30 cellular contexts compared by ENCODE assay signal in the genomic region with DNA sequence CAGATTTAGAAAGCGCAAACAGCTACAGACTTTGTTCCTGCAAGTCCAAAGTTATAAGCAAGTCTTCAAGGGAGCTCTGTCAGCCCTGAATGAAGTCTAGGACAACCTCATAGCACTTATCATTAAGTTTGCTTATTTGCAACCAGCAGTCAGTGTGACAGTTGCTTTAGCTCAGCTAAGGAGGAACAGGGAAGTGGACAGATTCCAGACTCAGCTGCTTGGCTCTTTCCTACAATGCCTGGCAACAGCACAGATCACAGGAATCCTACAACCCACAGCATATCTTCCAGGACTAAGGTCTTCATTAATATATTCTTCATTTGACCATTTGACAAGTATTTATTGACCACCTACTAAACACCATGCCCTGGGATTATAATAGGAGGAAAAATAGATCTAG. TPM values are rescaled to one million over a fixed set of nuclear protein-coding genes. Genes with fewer than 3 reads are reported as not detected.
DNase-seq lines count a peak whose midpoint lies in the region; ATAC-seq and TF ChIP-seq lines count a peak whose summit lies in the region.
"Had no signal": no experiment of that assay in that cellular context is flagged by ENCODE, and none has a peak within 500 bp of the region (broad histone marks: within the 10 kb centered on the region; RNA-seq: fewer than 3 reads in every experiment).

No MANE protein-coding gene starts in this region.

- no peak overlapping the region for H3K4me3 ChIP-seq in upper lobe of right lung
- H3K4me3 ChIP-seq: GM12878, PC-9, tibial artery had no signal

- peak; percentile 60 for ATAC-seq in left ventricle myocardium superior
- ATAC-seq in Right ventricle myocardium inferior = no peak
- ATAC-seq in left colon = peak; percentile 71
- ATAC-seq in upper lobe of right lung = peak; percentile 47
- ATAC-seq: activated CD4-positive, alpha-beta T cell treated with anti-CD3 and anti-CD28 coated beads for 36 hours; activated CD8-positive, alpha-beta T cell treated with anti-CD3 and anti-CD28 coated beads, Interleukin-2, amount 10 ng/mL, durations not matched to agents 7 days and 5 days; GM12878; sciatic nerve had no signal

- no peak overlapping the region for H3K4me3 Mint-ChIP-seq in endothelial cell (ENCODE audit: unreplicated experiment)
- H3K4me3 Mint-ChIP-seq: activated CD4-positive, alpha-beta T cell treated with anti-CD3 and anti-CD28 coated beads for 36 hours; activated CD8-positive, alpha-beta T cell treated with anti-CD3 and anti-CD28 coated beads, Interleukin-2, amount 10 ng/mL, durations not matched to agents 7 days and 5 days; activated naive CD4-positive, alpha-beta T cell treated with anti-CD3 and anti-CD28 coated beads, Interleukin-2, amount 10 ng/mL, durations not matched to agents 7 days and 5 days; brain; CD8-positive, alpha-beta memory T cell; naive B cell; T-helper 2 cell treated with Interferon-gamma antibody and Interleukin-4, amounts not matched to agents 5 μg/mL and 100 μg/mL, for 36 hours had no signal

- no peaks in the 10 kb centered on the region for H3K9me3 ChIP-seq in upper lobe of right lung
- H3K9me3 ChIP-seq: tibial artery had no signal

- no peaks in the 10 kb centered on the region for H3K4me1 ChIP-seq in upper lobe of right lung

- H3K27ac Mint-ChIP-seq in endothelial cell (ENCODE audit: unreplicated experiment) = no peak overlapping the region
- H3K27ac Mint-ChIP-seq: activated CD4-positive, alpha-beta T cell treated with anti-CD3 and anti-CD28 coated beads for 36 hours; activated CD8-positive, alpha-beta T cell treated with anti-CD3 and anti-CD28 coated beads, Interleukin-2, amount 10 ng/mL, durations not matched to agents 7 days and 5 days; activated naive CD4-positive, alpha-beta T cell treated with anti-CD3 and anti-CD28 coated beads, Interleukin-2, amount 10 ng/mL, durations not matched to agents 7 days and 5 days; brain; CD8-positive, alpha-beta memory T cell; naive B cell; T-helper 2 cell treated with Interferon-gamma antibody and Interleukin-4, amounts not matched to agents 5 μg/mL and 100 μg/mL, for 36 hours had no signal

- no peaks in the 10 kb centered on the region for H3K27me3 ChIP-seq in upper lobe of right lung
- H3K27me3 ChIP-seq: tibial artery had no signal

- H3K9me3 Mint-ChIP-seq in endothelial cell (ENCODE audit: unreplicated experiment) = no peaks in the 10 kb centered on the region
- H3K9me3 Mint-ChIP-seq: activated naive CD4-positive, alpha-beta T cell treated with anti-CD3 and anti-CD28 coated beads, Interleukin-2, amount 10 ng/mL, durations not matched to agents 7 days and 5 days; brain; CD8-positive, alpha-beta memory T cell; naive B cell; T-helper 2 cell treated with Interferon-gamma antibody and Interleukin-4, amounts not matched to agents 5 μg/mL and 100 μg/mL, for 36 hours had no signal

- DNase-seq in left ventricle myocardium superior (no peak), Right ventricle myocardium inferior (ENCODE audit: missing footprints) (no peak), fibroblast of gingiva (ENCODE audit: low read depth) (peak; percentile 10), left colon (no peak), upper lobe of right lung (no peak), NCI-H1694 (lab: John Stamatoyannopoulos, UW) (no peak), endothelial cell (ENCODE audit: low spot score) (no peak), NCI-H446 treated with DMSO at 0.1 percent for 48 hours (lab: John Stamatoyannopoulos, UW) (no peak)
- DNase-seq: activated CD4-positive, alpha-beta T cell treated with anti-CD3 and anti-CD28 coated beads for 36 hours; activated CD8-positive, alpha-beta T cell treated with anti-CD3 and anti-CD28 coated beads, Interleukin-2, amount 10 ng/mL, durations not matched to agents 7 days and 5 days; activated naive CD4-positive, alpha-beta T cell treated with anti-CD3 and anti-CD28 coated beads, Interleukin-2, amount 10 ng/mL, durations not matched to agents 7 days and 5 days; CD8-positive, alpha-beta memory T cell; DMS 273 treated with DMSO at 0.1 percent for 48 hours; EL; HCEC 1CT; Karpas-422; mesendoderm; naive B cell; NCI-H1417 treated with DMSO at 0.1 percent for 48 hours; NCI-H2081; NCI-H526; PC-9; stimulated activated CD4-positive, alpha-beta T cell treated with anti-CD3 and anti-CD28 coated beads, Interleukin-4, amount 100 ng/mL, for 4 hours; tibial artery had no signal

- intact Hi-C loops in left ventricle myocardium superior (cut with micrococcal nuclease) = no loop called here
- intact Hi-C loops in Right ventricle myocardium inferior (cut with DNase I) = no loop called here
- intact Hi-C loops in left colon (cut with DNase I, micrococcal nuclease) = no loop called here
- intact Hi-C loops in upper lobe of right lung (cut with DNase I) = no loop called here

- no peaks in the 10 kb centered on the region for H3K36me3 Mint-ChIP-seq in endothelial cell (ENCODE audit: low read depth, unreplicated experiment)
- H3K36me3 Mint-ChIP-seq: activated naive CD4-positive, alpha-beta T cell treated with anti-CD3 and anti-CD28 coated beads, Interleukin-2, amount 10 ng/mL, durations not matched to agents 7 days and 5 days; brain; CD8-positive, alpha-beta memory T cell; naive B cell had no signal

- TF ChIP-seq CTCF in upper lobe of right lung (IDR thresholded peaks at IDR 0.05) = no peak
- TF ChIP-seq CTCF in endothelial cell (IDR thresholded peaks at IDR 0.05; ENCODE audit: unreplicated experiment) = no peak

- no peak overlapping the region for H3K27ac ChIP-seq in upper lobe of right lung
- H3K27ac ChIP-seq: HL-60, PC-9, tibial artery, VCaP had no signal

- H3K36me3 ChIP-seq in upper lobe of right lung = no peaks in the 10 kb centered on the region
- H3K36me3 ChIP-seq: tibial artery had no signal

- H3K27me3 Mint-ChIP-seq in endothelial cell (ENCODE audit: unreplicated experiment) = no peaks in the 10 kb centered on the region
- H3K27me3 Mint-ChIP-seq: activated CD4-positive, alpha-beta T cell treated with anti-CD3 and anti-CD28 coated beads for 36 hours; brain had no signal

- H3K4me1 Mint-ChIP-seq in endothelial cell (ENCODE audit: unreplicated experiment) = peaks cover 7% of the 10 kb centered on the region
- H3K4me1 Mint-ChIP-seq: activated CD4-positive, alpha-beta T cell treated with anti-CD3 and anti-CD28 coated beads for 36 hours; activated naive CD4-positive, alpha-beta T cell treated with anti-CD3 and anti-CD28 coated beads, Interleukin-2, amount 10 ng/mL, durations not matched to agents 7 days and 5 days; CD8-positive, alpha-beta memory T cell; naive B cell had no signal

RNA-seq across cellular contexts. Expression of a gene that starts 17.5 kb away (rescaled TPM):
- total RNA-seq in left ventricle myocardium superior (139 TPM), Right ventricle myocardium inferior (138 TPM), left colon (100 to 1,000 TPM; 122 to 123 TPM), upper lobe of right lung (112 TPM), endothelial cell (ENCODE audit: unreplicated experiment) (102 TPM)
